1 cellular context compared by ENCODE assay signal in the genomic region with DNA sequence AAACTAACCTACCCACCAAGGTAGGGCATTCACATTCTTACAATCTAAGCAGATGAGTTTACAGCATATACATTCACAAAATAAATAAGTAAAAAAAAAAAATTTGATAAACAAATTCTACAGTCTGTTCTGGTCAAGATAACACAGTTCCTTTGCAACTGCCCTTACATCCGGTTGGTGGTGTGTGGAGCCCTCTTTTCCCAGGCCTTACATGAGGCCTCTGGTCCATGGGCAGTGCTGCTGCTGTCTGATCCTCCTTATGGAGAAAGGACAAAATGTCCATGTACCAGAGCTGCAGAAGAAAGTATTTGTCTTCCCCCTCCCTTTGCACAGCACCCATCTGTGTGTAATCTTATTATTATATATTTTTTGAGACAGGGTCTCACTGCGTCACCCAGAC.
TF ChIP-seq lines count a peak whose summit lies in the region.

No MANE protein-coding gene starts in this region.

TF ChIP-seq in GM12878, 131 proteins besides CTCF, POLR2A, EP300 and RAD21 (continued from another document):
- TF ChIP-seq RELB (IDR thresholded peaks at IDR 0.05; ENCODE audit: low read depth) (no peak), FOXK2 (IDR thresholded peaks at IDR 0.05) (no peak), FOS (IDR thresholded peaks at IDR 0.05; ENCODE audit: borderline replicate concordance, extremely low read depth, insufficient read length) (no peak), BRCA1 (IDR thresholded peaks at IDR 0.05; ENCODE audit: low read depth, low read length) (no peak), CBX3 (IDR thresholded peaks at IDR 0.05; ENCODE audit: borderline replicate concordance, low read depth) (no peak), BCLAF1 (IDR thresholded peaks at IDR 0.05) (no peak), RELA (IDR thresholded peaks at IDR 0.05; ENCODE audit: borderline replicate concordance, partially characterized antibody) (no peak), TARDBP (IDR thresholded peaks at IDR 0.05; ENCODE audit: borderline replicate concordance) (no peak), CHD2 (IDR thresholded peaks at IDR 0.05; ENCODE audit: borderline replicate concordance, low read depth, low read length) (no peak), PKNOX1 (IDR thresholded peaks at IDR 0.05) (no peak), POLR2AphosphoS5 (IDR thresholded peaks at IDR 0.05; ENCODE audit: low read length) (no peak), ZSCAN29 (IDR thresholded peaks at IDR 0.05) (no peak), MEF2A (IDR thresholded peaks at IDR 0.05; ENCODE audit: insufficient read depth, low read depth, low read length) (no peak), KAT2A (conservative IDR thresholded peaks at IDR 0.05; ENCODE audit: control insufficient read depth, low read depth, low read length) (no peak)
- TF ChIP-seq, protein P1, sequence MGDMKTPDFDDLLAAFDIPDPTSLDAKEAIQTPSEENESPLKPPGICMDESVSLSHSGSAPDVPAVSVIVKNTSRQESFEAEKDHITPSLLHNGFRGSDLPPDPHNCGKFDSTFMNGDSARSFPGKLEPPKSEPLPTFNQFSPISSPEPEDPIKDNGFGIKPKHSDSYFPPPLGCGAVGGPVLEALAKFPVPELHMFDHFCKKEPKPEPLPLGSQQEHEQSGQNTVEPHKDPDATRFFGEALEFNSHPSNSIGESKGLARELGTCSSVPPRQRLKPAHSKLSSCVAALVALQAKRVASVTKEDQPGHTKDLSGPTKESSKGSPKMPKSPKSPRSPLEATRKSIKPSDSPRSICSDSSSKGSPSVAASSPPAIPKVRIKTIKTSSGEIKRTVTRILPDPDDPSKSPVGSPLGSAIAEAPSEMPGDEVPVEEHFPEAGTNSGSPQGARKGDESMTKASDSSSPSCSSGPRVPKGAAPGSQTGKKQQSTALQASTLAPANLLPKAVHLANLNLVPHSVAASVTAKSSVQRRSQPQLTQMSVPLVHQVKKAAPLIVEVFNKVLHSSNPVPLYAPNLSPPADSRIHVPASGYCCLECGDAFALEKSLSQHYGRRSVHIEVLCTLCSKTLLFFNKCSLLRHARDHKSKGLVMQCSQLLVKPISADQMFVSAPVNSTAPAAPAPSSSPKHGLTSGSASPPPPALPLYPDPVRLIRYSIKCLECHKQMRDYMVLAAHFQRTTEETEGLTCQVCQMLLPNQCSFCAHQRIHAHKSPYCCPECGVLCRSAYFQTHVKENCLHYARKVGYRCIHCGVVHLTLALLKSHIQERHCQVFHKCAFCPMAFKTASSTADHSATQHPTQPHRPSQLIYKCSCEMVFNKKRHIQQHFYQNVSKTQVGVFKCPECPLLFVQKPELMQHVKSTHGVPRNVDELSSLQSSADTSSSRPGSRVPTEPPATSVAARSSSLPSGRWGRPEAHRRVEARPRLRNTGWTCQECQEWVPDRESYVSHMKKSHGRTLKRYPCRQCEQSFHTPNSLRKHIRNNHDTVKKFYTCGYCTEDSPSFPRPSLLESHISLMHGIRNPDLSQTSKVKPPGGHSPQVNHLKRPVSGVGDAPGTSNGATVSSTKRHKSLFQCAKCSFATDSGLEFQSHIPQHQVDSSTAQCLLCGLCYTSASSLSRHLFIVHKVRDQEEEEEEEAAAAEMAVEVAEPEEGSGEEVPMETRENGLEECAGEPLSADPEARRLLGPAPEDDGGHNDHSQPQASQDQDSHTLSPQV (IDR thresholded peaks at IDR 0.05) = no peak
